ENCODE assay signal across 8 cellular contexts in genomic region chr17:59427425-59427921, GRCh38.
DNase-seq lines count a peak whose midpoint lies in the region; ATAC-seq and TF ChIP-seq lines count a peak whose summit lies in the region.

No MANE protein-coding gene starts in this region.

- peak overlapping the region; percentile 17 for H3K27ac Mint-ChIP-seq in activated T-cell treated with anti-CD3 and anti-CD28 coated beads, Interleukin-2, amount 50 U/mL, for 72 hours

- H2AFZ ChIP-seq in HCT116 (ENCODE audit: low read depth, low read length, poor library complexity, severe bottlenecking), result no peak overlapping the region
- H2AFZ ChIP-seq in MM.1S (ENCODE audit: low read length), result no peak overlapping the region

- H3K79me2 ChIP-seq in HCT116 (ENCODE audit: insufficient read depth, low read length), result no peaks in the 10 kb centered on the region
- no peaks in the 10 kb centered on the region for H3K79me2 ChIP-seq in MM.1S (ENCODE audit: low read length)

- intact Hi-C loops in HCT116 (cut with micrococcal nuclease), result no loop called here
- intact Hi-C loops in left cardiac atrium (cut with DNase I), result loop anchor here in 1 of 2 donors (5.0 kb wide), 1 partner anchor 55 kb away; no protein-coding TSS in a partner anchor
- intact Hi-C loops in spleen (cut with DNase I; ENCODE audit: low total_unique reads), result no loop called here

- H3K27me3 Mint-ChIP-seq in activated T-cell treated with anti-CD3 and anti-CD28 coated beads, Interleukin-2, amount 50 U/mL, for 72 hours (ENCODE audit: low read depth), result peaks cover 6% of the 10 kb centered on the region

- no peak overlapping the region for H3K4me2 ChIP-seq in HCT116 (ENCODE audit: low read length)
- H3K4me2 ChIP-seq in MM.1S (ENCODE audit: low read depth, low read length), result no peak overlapping the region

- RAD21 ChIA-PET in HCT116 (lab: Charles Lee; ENCODE audit: low non-redundant PET in 1 of 2, low total read pairs in 2 of 2, uncharacterized antibody in 2 of 2, unreplicated experiment in 2 of 2), result no interaction called here

- POLR2A ChIA-PET in HCT116 (lab: Charles Lee), result interaction anchor here (1.3 kb wide), 1 partner anchor 14 kb away, joined by 3 read pairs; no protein-coding TSS in a partner anchor

- H3K36me3 Mint-ChIP-seq in activated T-cell treated with anti-CD3 and anti-CD28 coated beads, Interleukin-2, amount 50 U/mL, for 72 hours (ENCODE audit: insufficient read depth in 2 of 2), result peaks cover 4 to 6% of the 10 kb centered on the region in 2 donors

- H3K27ac ChIP-seq in HCT116 (ENCODE audit: low read depth, low read length) (no peak overlapping the region), spleen (peak overlapping the region in 7 of 8 donors; percentile 61 to 72 (median 70)), MM.1S (ENCODE audit: low read length) (no peak overlapping the region)

- peaks cover 27% of the 10 kb centered on the region for H3F3A ChIP-seq in MM.1S (ENCODE audit: insufficient read depth, low read length)

- H3K9ac ChIP-seq in HCT116 (ENCODE audit: low read length) (no peak overlapping the region), MM.1S (ENCODE audit: low read length) (no peak overlapping the region)

- WGBS in spleen, 5 donors, result 16 to 55% (median 21%) methylated on average over 5 of the region's 5 CpGs

- no peaks in the 10 kb centered on the region for H3K9me2 ChIP-seq in HCT116 (ENCODE audit: insufficient read depth)
- H3K9me2 ChIP-seq in MM.1S (replicated peaks; ENCODE audit: insufficient read depth, low read length), result no peaks in the 10 kb centered on the region

- peaks cover 2 to 3% of the 10 kb centered on the region in 2 donors for H3K9me3 Mint-ChIP-seq in activated T-cell treated with anti-CD3 and anti-CD28 coated beads, Interleukin-2, amount 50 U/mL, for 72 hours

- peaks cover 32% of the 10 kb centered on the region for H3K4me1 Mint-ChIP-seq in activated T-cell treated with anti-CD3 and anti-CD28 coated beads, Interleukin-2, amount 50 U/mL, for 72 hours (ENCODE audit: low read depth)

- DNase-seq in HCT116 (ENCODE audit: low read depth, low spot score) (no peak), left cardiac atrium (no peak), spleen (no peak), NCI-H2107 (lab: John Stamatoyannopoulos, UW) (no peak), SIG-M5 (lab: John Stamatoyannopoulos, UW) (no peak), MM.1S (no peak)
- peak; percentile 68 to 73 for DNase-seq in activated T-cell treated with anti-CD3 and anti-CD28 coated beads, Interleukin-2, amount 50 U/mL, for 72 hours

- no peaks in the 10 kb centered on the region for H3K9me3 ChIP-seq in HCT116 (ENCODE audit: control insufficient read depth in 1 of 2, insufficient read depth in 1 of 2, low read depth in 1 of 2, low read length in 2 of 2)
- peaks cover 0 to 3% (median 0%) of the 10 kb centered on the region in 8 donors for H3K9me3 ChIP-seq in spleen
- no peaks in the 10 kb centered on the region for H3K9me3 ChIP-seq in MM.1S (replicated peaks; ENCODE audit: insufficient read depth, low read length)

- TF ChIP-seq CTCF in HCT116 (IDR thresholded peaks at IDR 0.05 in 2 of 3, conservative IDR thresholded peaks at IDR 0.05 in 1 of 3; ENCODE audit: borderline replicate concordance in 1 of 3, insufficient read depth in 1 of 3, low read depth in 2 of 3, low read length in 2 of 3), result no peak
- TF ChIP-seq CTCF in spleen (IDR thresholded peaks at IDR 0.05 in 8 of 11, conservative IDR thresholded peaks at IDR 0.05 in 3 of 11), result no peak
- TF ChIP-seq CTCF in MM.1S (IDR thresholded peaks at IDR 0.05; ENCODE audit: low read length), result no peak

- peak overlapping the region in 1 of 2 donors; percentile 41 for H3K4me3 Mint-ChIP-seq in activated T-cell treated with anti-CD3 and anti-CD28 coated beads, Interleukin-2, amount 50 U/mL, for 72 hours

- no peak overlapping the region for H3K4me3 ChIP-seq in HCT116 (replicated peaks in 1 of 2; ENCODE audit: low read depth in 1 of 2, low read length in 2 of 2)
- H3K4me3 ChIP-seq in spleen, result no peak overlapping the region
- no peak overlapping the region for H3K4me3 ChIP-seq in MM.1S (ENCODE audit: low read length)

- no peak for ATAC-seq in HCT116
- peak; percentile 99 for ATAC-seq in activated T-cell treated with anti-CD3 and anti-CD28 coated beads, Interleukin-2, amount 50 U/mL, for 72 hours (replicated peaks in 1 of 2)
- peak; percentile 59 to 64 for ATAC-seq in left cardiac atrium
- ATAC-seq in HG02763 (IDR thresholded peaks at IDR 0.05; ENCODE audit: unreplicated experiment), result no peak

- TF ChIP-seq RAD21 in HCT116 (IDR thresholded peaks at IDR 0.05; ENCODE audit: low read depth), result peak; percentile 29; the same call in 1 of the 2 replicates

- TF ChIP-seq POLR2A in HCT116 (IDR thresholded peaks at IDR 0.05; ENCODE audit: borderline replicate concordance, extremely low read depth, insufficient read depth, insufficient read length), result no peak
- no peak for TF ChIP-seq POLR2A in spleen (IDR thresholded peaks at IDR 0.05)

- H3K27me3 ChIP-seq in HCT116 (ENCODE audit: insufficient read depth, low read length) (peaks cover 7% of the 10 kb centered on the region; the same call in 1 of the 2 replicates), spleen (replicated peaks in 1 of 7) (no peaks in the 10 kb centered on the region), MM.1S (replicated peaks; ENCODE audit: insufficient read depth, low read length) (no peaks in the 10 kb centered on the region)

- CTCF ChIA-PET in HCT116 (lab: Charles Lee), result interaction anchor here (0.8 to 1.1 kb wide), 2 partner anchors 15 to 116 kb away, joined by 3 to 6 read pairs; no protein-coding TSS in a partner anchor

- H3K4me1 ChIP-seq in HCT116 (ENCODE audit: control insufficient read depth in 1 of 2, insufficient read depth in 2 of 2, low read length in 2 of 2) (peaks cover 7 to 22% of the 10 kb centered on the region in 2 experiments; a peak in 3 of 4 replicates), spleen (peaks cover 10 to 68% (median 35%) of the 10 kb centered on the region in 6 donors), MM.1S (ENCODE audit: low read length) (peaks cover 40% of the 10 kb centered on the region)

- H4K20me1 ChIP-seq in HCT116 (ENCODE audit: insufficient read depth) (no peaks in the 10 kb centered on the region), MM.1S (ENCODE audit: insufficient read depth, low read length) (no peaks in the 10 kb centered on the region)

- H3K36me3 ChIP-seq in HCT116 (ENCODE audit: control insufficient read depth in 1 of 2, insufficient read depth in 2 of 2, low read length in 2 of 2) (no peaks in the 10 kb centered on the region), spleen (no peaks in the 10 kb centered on the region), MM.1S (replicated peaks; ENCODE audit: insufficient read depth, low read length) (no peaks in the 10 kb centered on the region)

- no TSS peak for BruUV-seq in HCT116 (replicated peaks; lab: Mats Ljungman, UMichigan)

TF ChIP-seq in HCT116, 20 proteins besides CTCF, POLR2A, EP300 and RAD21:
- TF ChIP-seq TCF7L2 (IDR thresholded peaks at IDR 0.05; ENCODE audit: borderline replicate concordance, extremely low read depth, insufficient read depth, insufficient read length), result no peak
- no peak for TF ChIP-seq CBX3 (IDR thresholded peaks at IDR 0.05; ENCODE audit: low read depth)
- TF ChIP-seq ZFX (IDR thresholded peaks at IDR 0.05), result no peak
- TF ChIP-seq MAX (IDR thresholded peaks at IDR 0.05), result no peak
- TF ChIP-seq ZBTB33 (IDR thresholded peaks at IDR 0.05; ENCODE audit: extremely low read depth, insufficient replicate concordance, low read length), result no peak

Comparison
In these comparisons a context has a peak if more than half of its experiments do, and no peak if none do; other contexts are left out.
1. ATAC-seq: peak in activated T-cell treated with anti-CD3 and anti-CD28 coated beads, Interleukin-2, amount 50 U/mL, for 72 hours (2 of 2) and left cardiac atrium (2 of 2); none in HCT116 (single experiment) and HG02763 (single experiment).
2. DNase-seq: peak in activated T-cell treated with anti-CD3 and anti-CD28 coated beads, Interleukin-2, amount 50 U/mL, for 72 hours (2 of 2); none in HCT116 (single experiment), left cardiac atrium (single experiment), spleen (single experiment), NCI-H2107 (single experiment), SIG-M5 (single experiment) and MM.1S (single experiment).
3. H3K27ac ChIP-seq: peak in spleen (7 of 8); none in HCT116 (single experiment) and MM.1S (single experiment).